In the genomic region with DNA sequence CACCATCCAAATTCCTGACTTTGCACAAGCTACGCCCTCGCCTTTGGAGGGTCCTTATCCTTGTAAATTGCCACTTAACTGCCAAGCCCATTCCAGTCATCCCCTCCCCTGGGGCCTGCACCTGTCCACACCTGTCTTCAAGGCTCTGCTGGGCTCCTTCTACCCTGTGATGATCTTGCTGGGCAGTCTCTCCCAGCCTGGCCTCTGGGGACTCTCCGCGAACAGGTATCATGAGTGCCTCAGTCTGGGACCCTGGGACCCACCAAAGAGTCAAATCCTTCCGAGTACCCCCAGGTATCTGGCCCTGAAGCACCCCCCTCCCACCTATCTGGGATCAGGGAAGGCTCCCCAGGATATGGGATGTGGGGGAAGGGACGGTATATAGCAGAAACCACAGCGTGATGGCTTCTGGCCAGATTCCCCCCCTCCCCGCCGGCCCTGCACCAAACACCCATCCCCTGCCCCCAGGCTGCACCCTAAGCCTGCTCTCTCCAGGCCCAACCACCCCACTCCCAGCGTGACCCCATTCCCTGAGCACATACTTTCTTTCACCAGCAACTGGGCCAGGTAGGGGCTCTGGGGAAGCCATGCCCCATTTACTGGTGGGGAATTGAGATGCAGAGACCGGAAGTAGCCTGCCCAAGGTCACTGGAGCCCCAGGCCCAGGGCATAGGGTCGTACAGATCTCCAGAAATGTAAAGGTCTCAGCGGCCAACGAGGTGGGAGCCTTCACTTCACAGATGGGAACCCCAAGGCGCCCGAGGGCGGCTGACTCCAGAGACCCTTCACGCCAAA, we compare ENCODE assay signal across 8 cellular contexts. TPM values are rescaled to one million over a fixed set of nuclear protein-coding genes. Genes with fewer than 3 reads are reported as not detected.
DNase-seq lines count a peak whose midpoint lies in the region; ATAC-seq, FAIRE-seq and TF ChIP-seq lines count a peak whose summit lies in the region.

No MANE protein-coding gene starts in this region.

- in situ Hi-C loops in HepG2 (cut with HindIII; ENCODE audit: extremely low pct_ligation_motif_present, low pct_unique_long_range_greater_than_20kb): loop anchor here (5.0 kb wide), 1 partner anchor 41 kb away; the partner anchor contains the start of gene STARD10

- DNase-seq in AG10803 (ENCODE audit: low read depth) (no peak), HTR-8/SVneo (ENCODE audit: insufficient read length, low spot score) (no peak), HepG2 (ENCODE audit: low spot score) (no peak), upper lobe of right lung (no peak), DMS153 (lab: John Stamatoyannopoulos, UW) (no peak)

- H3K36me3 ChIP-seq in HepG2 (replicated peaks in 1 of 2; ENCODE audit: control insufficient read depth in 1 of 2, insufficient read depth in 2 of 2, low read length in 2 of 2): peaks cover 11 to 23% of the 10 kb centered on the region in 2 experiments; a peak in 4 of 5 replicates
- peaks cover 9% of the 10 kb centered on the region for H3K36me3 ChIP-seq in upper lobe of right lung

- peaks cover 11% of the 10 kb centered on the region; the same call in 1 of the 2 replicates for H4K20me1 ChIP-seq in HepG2 (ENCODE audit: insufficient read depth, low read length)

- TF ChIP-seq EP300 in HepG2 (IDR thresholded peaks at IDR 0.05; ENCODE audit: low read depth in 2 of 2, low read length in 2 of 2) (no peak), HepG2 (CRISPR knock-in tag; IDR thresholded peaks at IDR 0.05; ENCODE audit: borderline replicate concordance) (no peak)

- no peak overlapping the region for H2AFZ ChIP-seq in HepG2 (ENCODE audit: low read length)

- H3K4me1 ChIP-seq in HepG2 (ENCODE audit: insufficient read depth, low read length): peaks cover 64% of the 10 kb centered on the region
- peaks cover 23% of the 10 kb centered on the region for H3K4me1 ChIP-seq in upper lobe of right lung

- 4% methylated on average over 10 of the region's 18 CpGs for WGBS in HepG2 (ENCODE audit: low lambda C conversion rate)

- no peak for TF ChIP-seq CTCF in AG10803 (conservative IDR thresholded peaks at IDR 0.05; ENCODE audit: low read length)
- TF ChIP-seq CTCF in HepG2 (CRISPR knock-in tag; IDR thresholded peaks at IDR 0.05): no peak
- no peak for TF ChIP-seq CTCF in upper lobe of right lung (IDR thresholded peaks at IDR 0.05)

- peaks cover 51% of the 10 kb centered on the region for H3K79me2 ChIP-seq in HepG2 (ENCODE audit: insufficient read depth, low read length)

- FAIRE-seq in HTR-8/SVneo (lab: Jason Lieb, UNC) (peak; percentile 51), HepG2 (lab: Jason Lieb, UNC) (no peak)

- POLR2A ChIA-PET in HepG2 (lab: Yijun Ruan, JAX): interaction anchor here (1.5 to 3.2 kb wide), 3 partner anchors 27 to 36 kb away, joined by 13 to 30 read pairs (median 19); no protein-coding TSS in a partner anchor

- H3K27me3 ChIP-seq in HepG2 (ENCODE audit: control insufficient read depth in 1 of 2, insufficient read depth in 2 of 2, low read length in 2 of 2): no peaks in the 10 kb centered on the region; a peak in 1 of 5 replicates
- H3K27me3 ChIP-seq in upper lobe of right lung: no peaks in the 10 kb centered on the region

- intact Hi-C loops in HepG2 (cut with micrococcal nuclease; ENCODE audit: unreplicated experiment): loop anchor here (2.0 kb wide), 1 partner anchor 15 kb away; no protein-coding TSS in a partner anchor
- intact Hi-C loops in upper lobe of right lung (cut with DNase I): no loop called here

- H3K9me3 ChIP-seq in HepG2 (ENCODE audit: low read length): no peaks in the 10 kb centered on the region
- H3K9me3 ChIP-seq in upper lobe of right lung: no peaks in the 10 kb centered on the region

- no peak for TF ChIP-seq RAD21 in HepG2 (CRISPR knock-in tag; IDR thresholded peaks at IDR 0.05)

- H3K4me2 ChIP-seq in HepG2 (ENCODE audit: low read depth, low read length): peak overlapping the region; percentile 92

- H3K27ac ChIP-seq in angular gyrus (ENCODE audit: low read depth, low read length) (peak overlapping the region; percentile 90), HepG2 (ENCODE audit: extremely low read length, insufficient read depth, low read length) (peak overlapping the region; percentile 83), upper lobe of right lung (peak overlapping the region; percentile 79)

- CTCF ChIA-PET in HepG2 (lab: Yijun Ruan, JAX; ENCODE audit: low intra/inter-chr PET ratio, low total read pairs): no interaction called here

- BruUV-seq in HepG2 (replicated peaks; lab: Mats Ljungman, UMichigan): TSS peak; percentile 41

- TF ChIP-seq POLR2A in HepG2 (IDR thresholded peaks at IDR 0.05; ENCODE audit: insufficient read depth in 1 of 2, low read depth in 2 of 2, low read length in 2 of 2): no peak

- ATAC-seq in HepG2: no peak
- ATAC-seq in upper lobe of right lung: peak; percentile 65
- ATAC-seq in HG02981 (IDR thresholded peaks at IDR 0.05; ENCODE audit: unreplicated experiment): no peak
- no peak for ATAC-seq in HG03439 (IDR thresholded peaks at IDR 0.05; ENCODE audit: unreplicated experiment)

- peak overlapping the region; percentile 77 for H3K9ac ChIP-seq in HepG2 (ENCODE audit: insufficient read depth, low read depth, low read length)

- peak overlapping the region; percentile 83 for H3K4me3 ChIP-seq in AG10803 (ENCODE audit: low read length)
- H3K4me3 ChIP-seq in HepG2 (replicated peaks in 1 of 3; ENCODE audit: insufficient read depth in 1 of 3, low read depth in 2 of 3, low read length in 3 of 3): peak overlapping the region; percentile 77 to 94 (median 88)
- peak overlapping the region; percentile 80 for H3K4me3 ChIP-seq in upper lobe of right lung

TF ChIP-seq in HepG2, 621 proteins besides CTCF, POLR2A, EP300 and RAD21 (continues in another document):
- TF ChIP-seq HDAC1 (CRISPR knock-in tag; IDR thresholded peaks at IDR 0.05) (no peak), DNMT3B (CRISPR knock-in tag; conservative IDR thresholded peaks at IDR 0.05) (no peak), BHLHE40 (IDR thresholded peaks at IDR 0.05; ENCODE audit: low read length) (no peak), SAP130 (CRISPR knock-in tag; IDR thresholded peaks at IDR 0.05; ENCODE audit: low read depth) (no peak; the same call in none of the 2 replicates), ZNF607 (CRISPR knock-in tag; IDR thresholded peaks at IDR 0.05; ENCODE audit: borderline replicate concordance) (0 out of 2 replicates have a peak, but pooled peaks have one; percentile 52), NFIC (IDR thresholded peaks at IDR 0.05; ENCODE audit: low read length) (no peak), SCMH1 (CRISPR knock-in tag; IDR thresholded peaks at IDR 0.05; ENCODE audit: borderline replicate concordance) (no peak)

RNA-seq across cellular contexts. Expression of gene ARAP1, which starts 0.7 kb away (rescaled TPM):
- total RNA-seq in HepG2 (2016; rRNA removed; fragmentation: Illumina TruSeq; extraction: Trizol) (55.2 and 55.5 TPM in 2 replicates), upper lobe of right lung (226 TPM)
- 21.9 TPM in 2 replicates for total RNA-seq in HepG2 (2016; cell fraction: cytosol; rRNA removed; fragmentation: Illumina TruSeq; extraction: Trizol; ENCODE audit: low read depth)
- 49.1 and 52.3 TPM in 2 replicates for total RNA-seq in HepG2 (2016; cell fraction: insoluble cytoplasmic fraction; rRNA removed; fragmentation: Illumina TruSeq; extraction: Trizol)
- 15.6 and 18.1 TPM in 2 replicates for total RNA-seq in HepG2 (2016; cell fraction: membrane; rRNA removed; fragmentation: Illumina TruSeq; extraction: Trizol)
- total RNA-seq in HepG2 (2016; cell fraction: nucleus; rRNA removed; fragmentation: Illumina TruSeq; extraction: Trizol): 76.5 and 77.3 TPM in 2 replicates
- 43.2 and 64.0 TPM in 2 replicates for polyA plus RNA-seq in HepG2 (2011; rRNA removed)
- polyA plus RNA-seq in HepG2 (2011; cell fraction: cytosol; rRNA removed): 27.5 and 37.2 TPM in 2 replicates
- 341 and 362 TPM in 2 replicates for polyA plus RNA-seq in HepG2 (2011; cell fraction: nucleus; rRNA removed)
- polyA plus RNA-seq in HepG2 (2012): 33.2 and 39.7 TPM in 2 replicates
- 2.2 and 3.2 TPM in 2 replicates for polyA plus RNA-seq in HepG2 (2016; cell fraction: cytosol; fragmentation: Illumina TruSeq; extraction: Trizol; ENCODE audit: low read depth)
- polyA plus RNA-seq in HepG2 (2016; cell fraction: insoluble cytoplasmic fraction; fragmentation: Illumina TruSeq; extraction: Trizol; ENCODE audit: low read depth): 40.0 and 49.8 TPM in 2 replicates
- polyA plus RNA-seq in HepG2 (2016; cell fraction: membrane; fragmentation: Illumina TruSeq; extraction: Trizol; ENCODE audit: low read depth): 5.5 and 6.6 TPM in 2 replicates
- polyA plus RNA-seq in HepG2 (2016; cell fraction: nucleus; fragmentation: Illumina TruSeq; extraction: Trizol; ENCODE audit: insufficient read depth, low read depth): 163 and 180 TPM in 2 replicates
- polyA minus RNA-seq in HepG2 (2011; rRNA and poly(A)+ RNA removed; ENCODE audit: low replicate concordance): 42.6 and 95.7 TPM in 2 replicates
- 32.2 and 38.2 TPM in 2 replicates for polyA minus RNA-seq in HepG2 (2011; cell fraction: cytosol; rRNA and poly(A)+ RNA removed)
- 73.1 and 90.3 TPM in 2 replicates for polyA minus RNA-seq in HepG2 (2011; cell fraction: nucleus; rRNA and poly(A)+ RNA removed)

RNA-seq across cellular contexts. Expression of gene STARD10, which starts 42.4 kb away (rescaled TPM):
- total RNA-seq in HepG2 (2016; rRNA removed; fragmentation: Illumina TruSeq; extraction: Trizol): 248 and 341 TPM in 2 replicates
- total RNA-seq in HepG2 (2016; cell fraction: cytosol; rRNA removed; fragmentation: Illumina TruSeq; extraction: Trizol; ENCODE audit: low read depth): 1,658 and 1,675 TPM in 2 replicates
- total RNA-seq in HepG2 (2016; cell fraction: insoluble cytoplasmic fraction; rRNA removed; fragmentation: Illumina TruSeq; extraction: Trizol): 231 and 367 TPM in 2 replicates
- total RNA-seq in HepG2 (2016; cell fraction: membrane; rRNA removed; fragmentation: Illumina TruSeq; extraction: Trizol): 1,130 and 1,245 TPM in 2 replicates
- total RNA-seq in HepG2 (2016; cell fraction: nucleus; rRNA removed; fragmentation: Illumina TruSeq; extraction: Trizol): 138 and 147 TPM in 2 replicates
- polyA plus RNA-seq in HepG2 (2011; rRNA removed): 260 and 311 TPM in 2 replicates
- 248 and 317 TPM in 2 replicates for polyA plus RNA-seq in HepG2 (2011; cell fraction: cytosol; rRNA removed)
- polyA plus RNA-seq in HepG2 (2011; cell fraction: nucleus; rRNA removed): 146 and 149 TPM in 2 replicates
- polyA plus RNA-seq in HepG2 (2012): 146 and 179 TPM in 2 replicates
- polyA plus RNA-seq in HepG2 (2016; cell fraction: cytosol; fragmentation: Illumina TruSeq; extraction: Trizol; ENCODE audit: low read depth): 2,121 and 2,355 TPM in 2 replicates
- polyA plus RNA-seq in HepG2 (2016; cell fraction: insoluble cytoplasmic fraction; fragmentation: Illumina TruSeq; extraction: Trizol; ENCODE audit: low read depth): 324 and 400 TPM in 2 replicates
- polyA plus RNA-seq in HepG2 (2016; cell fraction: membrane; fragmentation: Illumina TruSeq; extraction: Trizol; ENCODE audit: low read depth): 1,491 and 1,549 TPM in 2 replicates
- polyA plus RNA-seq in HepG2 (2016; cell fraction: nucleus; fragmentation: Illumina TruSeq; extraction: Trizol; ENCODE audit: insufficient read depth, low read depth): 357 and 378 TPM in 2 replicates
- polyA minus RNA-seq in HepG2 (2011; rRNA and poly(A)+ RNA removed; ENCODE audit: low replicate concordance): 15.4 and 222 TPM in 2 replicates
- polyA minus RNA-seq in HepG2 (2011; cell fraction: cytosol; rRNA and poly(A)+ RNA removed): 77.0 and 88.8 TPM in 2 replicates
- 41.4 and 44.8 TPM in 2 replicates for polyA minus RNA-seq in HepG2 (2011; cell fraction: nucleus; rRNA and poly(A)+ RNA removed)
- total RNA-seq in upper lobe of right lung: 116 TPM
